In genomic region chr7:7576344-7576743, GRCh38 we compare ENCODE assay signal across 22 cellular contexts. TPM values are rescaled to one million over a fixed set of nuclear protein-coding genes. Genes with fewer than 3 reads are reported as not detected.
"Had no signal": no experiment of that assay in that cellular context is flagged by ENCODE, and none has a peak within 500 bp of the region (broad histone marks: within the 10 kb centered on the region; RNA-seq: fewer than 3 reads in every experiment).

No MANE protein-coding gene starts in this region.

- DNase-seq: cortex of kidney; dorsolateral prefrontal cortex; effector CD8-positive, alpha-beta T cell; heart left ventricle; hypothalamus; kidney glomerular epithelial cell; natural killer cell; posterior cingulate gyrus; sigmoid colon; stimulated activated CD4-positive, alpha-beta T cell treated with anti-CD3 and anti-CD28 coated beads, Interleukin-2, amount 100 ng/mL, for 48 hours; stimulated activated naive CD8-positive, alpha-beta T cell treated with anti-CD3 and anti-CD28 coated beads, Interleukin-15, Interleukin-2, amounts not matched to agents 100 U/mL and 50 U/mL, for 24 hours; thyroid gland; upper lobe of left lung had no signal

- H3K36me3 ChIP-seq: thyroid gland had no signal

- H3K4me3 ChIP-seq: dorsolateral prefrontal cortex, heart left ventricle, right atrium auricular region, sigmoid colon, smooth muscle cell, suprapubic skin, thyroid gland, upper lobe of left lung, vagina had no signal

- H3K4me2 ChIP-seq: smooth muscle cell had no signal

- H3K9me3 ChIP-seq: heart left ventricle, right atrium auricular region, sigmoid colon, suprapubic skin, thyroid gland, upper lobe of left lung, vagina had no signal

- H3K27ac ChIP-seq: dorsolateral prefrontal cortex, heart left ventricle, right atrium auricular region, sigmoid colon, suprapubic skin, thyroid gland, upper lobe of left lung, vagina had no signal

- FAIRE-seq: frontal cortex, islet of Langerhans had no signal

- ATAC-seq: esophagus mucosa; heart left ventricle; natural killer cell; stimulated activated naive CD8-positive, alpha-beta T cell treated with anti-CD3 and anti-CD28 coated beads, Interleukin-15, Interleukin-2, amounts not matched to agents 100 U/mL and 50 U/mL, for 24 hours had no signal

- H3K4me1 ChIP-seq: right atrium auricular region, sigmoid colon, thyroid gland, vagina had no signal

- H3K27me3 ChIP-seq: dorsolateral prefrontal cortex, heart left ventricle, right atrium auricular region, sigmoid colon, suprapubic skin, thyroid gland, upper lobe of left lung, vagina had no signal

RNA-seq across cellular contexts. Expression of gene COL28A1, which starts 40.7 kb away (rescaled TPM):
- total RNA-seq: glomerular endothelial cell, lung microvascular endothelial cell had no signal
- polyA plus RNA-seq: smooth muscle cell had no signal
